22 cellular contexts compared by ENCODE assay signal in genomic region chr6:28263946-28264345, GRCh38. TPM values are rescaled to one million over a fixed set of nuclear protein-coding genes. Genes with fewer than 3 reads are reported as not detected.
DNase-seq lines count a peak whose midpoint lies in the region; ATAC-seq, FAIRE-seq and TF ChIP-seq lines count a peak whose summit lies in the region.
"Had no signal": no experiment of that assay in that cellular context is flagged by ENCODE, and none has a peak within 500 bp of the region (broad histone marks: within the 10 kb centered on the region; RNA-seq: fewer than 3 reads in every experiment).

No MANE protein-coding gene starts in this region.

- H3K36me3 ChIP-seq in Karpas-422 (ENCODE audit: insufficient read depth, low read length) = no peaks in the 10 kb centered on the region

- no peaks in the 10 kb centered on the region for H3K9me3 Mint-ChIP-seq in osteocyte (ENCODE audit: unreplicated experiment)

- H3K4me2 ChIP-seq in Karpas-422 (ENCODE audit: low read depth, low read length, poor library complexity, severe bottlenecking) = no peak overlapping the region
- H3K4me2 ChIP-seq: KMS-11 had no signal

- peaks cover 17% of the 10 kb centered on the region for H3K4me1 ChIP-seq in Karpas-422 (ENCODE audit: low read length)

- no peaks in the 10 kb centered on the region for H3K36me3 Mint-ChIP-seq in osteocyte (ENCODE audit: unreplicated experiment)

- H3K9me2 ChIP-seq in Karpas-422 (replicated peaks; ENCODE audit: insufficient read depth, low read length) = no peaks in the 10 kb centered on the region

- DNase-seq in H54 (ENCODE audit: insufficient read length, low spot score) (no peak), OCI-M1 (lab: John Stamatoyannopoulos, UW) (peak; percentile 36), fibroblast of gingiva (ENCODE audit: low read depth) (peak; percentile 44), osteocyte (ENCODE audit: extremely low spot score, unreplicated experiment) (no peak), Karpas-422 (no peak)
- DNase-seq: AML-193, DND-41, NCI-H1048, NCI-H1436, NCI-H1930, NCI-H226, NCI-H524, PC-3, RPMI8226, SHP77 treated with DMSO at 0.1 percent for 48 hours had no signal

- H3K4me3 ChIP-seq in Karpas-422 (ENCODE audit: low read length) = no peak overlapping the region

- no peak overlapping the region for H2AFZ ChIP-seq in Karpas-422 (ENCODE audit: low read length)

- H3K27ac Mint-ChIP-seq in osteocyte (ENCODE audit: unreplicated experiment) = peak overlapping the region; percentile 29

- H3K27ac ChIP-seq in Karpas-422 (ENCODE audit: low read length) = no peak overlapping the region
- H3K27ac ChIP-seq: C4-2B, KMS-11 had no signal

- peaks cover 37% of the 10 kb centered on the region for H3K27me3 Mint-ChIP-seq in osteocyte (ENCODE audit: unreplicated experiment)

- no peak for TF ChIP-seq POLR2A in H54 (IDR thresholded peaks at IDR 0.05; ENCODE audit: low read depth, low read length)

- H3K9ac ChIP-seq in Karpas-422 (ENCODE audit: low read length) = no peak overlapping the region
- H3K9ac ChIP-seq: KMS-11 had no signal

- no peak overlapping the region for H3K4me3 Mint-ChIP-seq in osteocyte (ENCODE audit: unreplicated experiment)

- H3K4me1 Mint-ChIP-seq in osteocyte (ENCODE audit: unreplicated experiment) = peaks cover 4% of the 10 kb centered on the region

- ATAC-seq in HG02973 (IDR thresholded peaks at IDR 0.05; ENCODE audit: unreplicated experiment) (no peak), HG03571 (IDR thresholded peaks at IDR 0.05; ENCODE audit: unreplicated experiment) (no peak)
- ATAC-seq: HCT116, PC-3 had no signal

- H3K79me2 ChIP-seq in Karpas-422 (ENCODE audit: low read length) = peaks cover 26% of the 10 kb centered on the region

- peak; percentile 30 for FAIRE-seq in H54 (lab: Jason Lieb, UNC)

- no peaks in the 10 kb centered on the region for H4K20me1 ChIP-seq in Karpas-422 (ENCODE audit: insufficient read depth, low read depth, low read length)

- no peak for TF ChIP-seq CTCF in osteocyte (IDR thresholded peaks at IDR 0.05)

- no peaks in the 10 kb centered on the region for H3K27me3 ChIP-seq in Karpas-422 (ENCODE audit: low read length)

- no peaks in the 10 kb centered on the region for H3K9me3 ChIP-seq in Karpas-422 (ENCODE audit: low read length)

RNA-seq across cellular contexts. Expression of gene ZSCAN26, which starts 3.0 kb away (rescaled TPM):
- total RNA-seq in osteocyte = 17.5 and 19.8 TPM in 2 replicates
- total RNA-seq in Karpas-422 (2014; rRNA removed; shearing (Covaris generic); ENCODE audit: low replicate concordance) = 16.8 and 19.2 TPM in 2 replicates

RNA-seq across cellular contexts. Expression of gene NKAPL, which starts 4.8 kb away (rescaled TPM):
- total RNA-seq in osteocyte = not detected in 2 replicates
- total RNA-seq in Karpas-422 (2014; rRNA removed; shearing (Covaris generic); ENCODE audit: low replicate concordance) = 0.11 TPM in 1 of 2 replicates, not detected in the other
- total RNA-seq: G401, MCF 10A, PC-3 had no signal

RNA-seq across cellular contexts. Expression of gene ZKSCAN4, which starts 11.9 kb away (rescaled TPM):
- 7.2 and 8.0 TPM in 2 replicates for total RNA-seq in osteocyte
- 6.1 and 12.4 TPM in 2 replicates for total RNA-seq in Karpas-422 (2014; rRNA removed; shearing (Covaris generic); ENCODE audit: low replicate concordance)

RNA-seq across cellular contexts. Expression of gene PGBD1, which starts 17.4 kb away (rescaled TPM):
- total RNA-seq in osteocyte = 7.6 and 7.8 TPM in 2 replicates
- total RNA-seq in Karpas-422 (2014; rRNA removed; shearing (Covaris generic); ENCODE audit: low replicate concordance) = 8.2 and 9.7 TPM in 2 replicates

RNA-seq across cellular contexts. Expression of gene ZSCAN9, which starts 38.9 kb away (rescaled TPM):
- total RNA-seq in osteocyte = 14.9 and 16.7 TPM in 2 replicates
- 18.9 and 35.1 TPM in 2 replicates for total RNA-seq in Karpas-422 (2014; rRNA removed; shearing (Covaris generic); ENCODE audit: low replicate concordance)

Comparison
In these comparisons a context has a peak if more than half of its experiments do, and no peak if none do; other contexts are left out.
1. DNase-seq: peak in OCI-M1 (single experiment) and fibroblast of gingiva (single experiment); none in H54 (single experiment), osteocyte (single experiment) and Karpas-422 (single experiment).